8 cellular contexts compared by ENCODE assay signal in genomic region chr4:20251796-20252655, GRCh38. TPM values are rescaled to one million over a fixed set of nuclear protein-coding genes. Genes with fewer than 3 reads are reported as not detected.
DNase-seq lines count a peak whose midpoint lies in the region; ATAC-seq and TF ChIP-seq lines count a peak whose summit lies in the region.

Gene SLIT2 (plus strand): TSS chr4:20251905. CDS start chr4:20253816, 1,911 bp downstream.

- TF ChIP-seq CTCF in BJ (IDR thresholded peaks at IDR 0.05; ENCODE audit: insufficient read depth, low read depth, low read length) (no peak), ovary (IDR thresholded peaks at IDR 0.05) (no peak)

- H3K9me3 Mint-ChIP-seq in activated naive CD4-positive, alpha-beta T cell treated with anti-CD3 and anti-CD28 coated beads, Interleukin-2, amount 50 U/mL, for 72 hours = peaks cover 1 to 3% of the 10 kb centered on the region in 2 donors

- intact Hi-C loops in Right ventricle myocardium superior (cut with DNase I) (no loop called here), ovary (cut with DNase I) (no loop called here)

- CTCF ChIA-PET in BJ (lab: Yijun Ruan, JAX) = interaction anchor here (1.2 kb wide), 1 partner anchor 199 kb away, joined by 4 read pairs; no protein-coding TSS in a partner anchor

- TF ChIP-seq EP300 in ovary (IDR thresholded peaks at IDR 0.05) = no peak

- peaks cover 10% of the 10 kb centered on the region for H3K4me1 ChIP-seq in ovary (ENCODE audit: insufficient read depth)

- H3K27me3 ChIP-seq in BJ (ENCODE audit: control insufficient read depth, insufficient read depth, low read length) (no peaks in the 10 kb centered on the region), ovary (no peaks in the 10 kb centered on the region)

- POLR2A ChIA-PET in BJ (lab: Charles Lee) = interaction anchor here (0.5 to 0.7 kb wide), 6 partner anchors 76 to 226 kb away, joined by 3 to 4 read pairs (median 3); no protein-coding TSS in a partner anchor

- H3K36me3 ChIP-seq in BJ (ENCODE audit: control insufficient read depth, insufficient read depth, low read length) (no peaks in the 10 kb centered on the region), ovary (no peaks in the 10 kb centered on the region)

- H3K9me3 ChIP-seq in ovary = no peaks in the 10 kb centered on the region

- TF ChIP-seq POLR2A in ovary (IDR thresholded peaks at IDR 0.05) = peak; percentile 66

- H3K27ac Mint-ChIP-seq in activated naive CD4-positive, alpha-beta T cell treated with anti-CD3 and anti-CD28 coated beads, Interleukin-2, amount 50 U/mL, for 72 hours = peak within 1 kb of the TSS in 1 of 2 donors; percentile 44

- 0 to 1% (median 0%) methylated on average over 69 to 85 of the region's 85 CpGs for WGBS in ovary, 3 donors

- ATAC-seq in GM19023 (IDR thresholded peaks at IDR 0.05; ENCODE audit: unreplicated experiment) = peak; percentile 85
- peak; percentile 73 for ATAC-seq in HG03135 (IDR thresholded peaks at IDR 0.05; ENCODE audit: unreplicated experiment)
- peak; percentile 34 to 91 for ATAC-seq in activated naive CD4-positive, alpha-beta T cell treated with anti-CD3 and anti-CD28 coated beads, Interleukin-2, amount 50 U/mL, for 72 hours
- ATAC-seq in Right ventricle myocardium superior (ENCODE audit: poor library complexity) = peak; percentile 92

- H3K4me3 ChIP-seq in BJ (ENCODE audit: low read depth, low read length) = peak within 1 kb of the TSS; percentile 95
- peak within 1 kb of the TSS; percentile 71 for H3K4me3 ChIP-seq in ovary

- H3K27ac ChIP-seq in ovary = peak within 1 kb of the TSS; percentile 25 to 64

- H3K36me3 Mint-ChIP-seq in activated naive CD4-positive, alpha-beta T cell treated with anti-CD3 and anti-CD28 coated beads, Interleukin-2, amount 50 U/mL, for 72 hours = peaks cover 12 to 20% of the 10 kb centered on the region in 2 donors

- DNase-seq in BJ (ENCODE audit: low read depth) = no peak
- DNase-seq in NCI-H345 (lab: John Stamatoyannopoulos, UW) = peak; percentile 76
- peak; percentile 18 to 39 for DNase-seq in activated naive CD4-positive, alpha-beta T cell treated with anti-CD3 and anti-CD28 coated beads, Interleukin-2, amount 50 U/mL, for 72 hours (ENCODE audit: low spot score in 2 of 2)
- DNase-seq in Right ventricle myocardium superior = peak; percentile 88
- peak; percentile 84 to 89 (median 87) for DNase-seq in ovary
- DNase-seq in effector CD4-positive, alpha-beta T cell = no peak

RNA-seq across cellular contexts. Expression of gene SLIT2, which starts in this region (rescaled TPM):
- 33.2 and 40.9 TPM in 2 replicates for polyA plus RNA-seq in BJ (2011; rRNA removed)
- polyA minus RNA-seq in BJ (2011; rRNA and poly(A)+ RNA removed) = 82.5 and 85.6 TPM in 2 replicates
- not detected for total RNA-seq in activated naive CD4-positive, alpha-beta T cell treated with anti-CD3 and anti-CD28 coated beads, Interleukin-2, amount 50 U/mL, for 72 hours
- total RNA-seq in Right ventricle myocardium superior = 10.2 TPM
- total RNA-seq in ovary = 10 to 100 TPM in 4 of 7 donors, 1 to 10 TPM in 3; 5.3 to 17.7 (median 10.1) TPM
- polyA plus RNA-seq in ovary = 10 to 100 TPM in 1 of 2 donors, 1 to 10 TPM in 1; 2.0 to 16.1 TPM

Comparison
In these comparisons a context has a peak if more than half of its experiments do, and no peak if none do; other contexts are left out.
1. RNA of gene SLIT2 (total RNA-seq): 10.2 TPM in Right ventricle myocardium superior (single experiment) and 5.3 to 17.7 TPM in ovary; not detected in activated naive CD4-positive, alpha-beta T cell treated with anti-CD3 and anti-CD28 coated beads, Interleukin-2, amount 50 U/mL, for 72 hours; every median in the first group is over 4 times any median in the second.
2. Peak in DNase-seq and ATAC-seq in activated naive CD4-positive, alpha-beta T cell treated with anti-CD3 and anti-CD28 coated beads, Interleukin-2, amount 50 U/mL, for 72 hours; RNA of the gene not detected or under 1 TPM.
3. DNase-seq: peak in NCI-H345 (single experiment), Right ventricle myocardium superior (single experiment) and ovary (5 of 5); none in BJ (single experiment) and effector CD4-positive, alpha-beta T cell (single experiment).
4. Peak in every context shown above with its lines, with median percentiles within 50 percentile points of each other: ATAC-seq.